ENCODE assay signal across 18 cellular contexts in the genomic region with DNA sequence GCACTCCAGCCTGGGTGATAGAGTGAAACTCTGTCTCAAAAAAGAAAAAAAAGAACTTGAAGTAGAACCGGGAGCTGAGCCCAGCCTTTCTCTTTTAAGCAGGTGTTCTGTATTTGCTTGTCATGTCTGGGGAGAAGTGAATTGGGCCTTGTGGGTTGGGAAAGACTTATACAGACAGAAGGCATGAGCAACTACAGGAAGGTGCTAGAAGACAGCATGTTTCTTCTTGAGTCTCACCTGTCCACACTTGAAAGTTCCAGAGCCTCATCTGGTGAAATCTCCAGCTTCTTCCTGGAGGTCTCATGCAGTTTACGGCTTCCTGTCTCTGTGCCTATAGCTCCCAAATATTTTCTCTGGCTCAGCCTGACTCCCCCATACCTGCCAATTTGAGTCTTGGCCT. TPM values are rescaled to one million over a fixed set of nuclear protein-coding genes. Genes with fewer than 3 reads are reported as not detected.
DNase-seq lines count a peak whose midpoint lies in the region; ATAC-seq, FAIRE-seq and TF ChIP-seq lines count a peak whose summit lies in the region.
"Had no signal": no experiment of that assay in that cellular context is flagged by ENCODE, and none has a peak within 500 bp of the region (broad histone marks: within the 10 kb centered on the region; RNA-seq: fewer than 3 reads in every experiment).

No MANE protein-coding gene starts in this region.

- H3K79me2 ChIP-seq in OCI-LY7 (ENCODE audit: insufficient read depth, low read depth, low read length): peaks cover 53% of the 10 kb centered on the region
- H3K79me2 ChIP-seq in astrocyte (ENCODE audit: insufficient read depth, low read length): peaks cover 55% of the 10 kb centered on the region

- no peak overlapping the region for H2AFZ ChIP-seq in OCI-LY7 (ENCODE audit: low read length)
- no peak overlapping the region for H2AFZ ChIP-seq in astrocyte (ENCODE audit: low read depth, low read length)

- H3K4me2 ChIP-seq in OCI-LY7 (ENCODE audit: low read length) (no peak overlapping the region), astrocyte (ENCODE audit: low read length) (no peak overlapping the region)

- H3K27ac Mint-ChIP-seq in activated CD8-positive, alpha-beta memory T cell treated with anti-CD3 and anti-CD28 coated beads, Interleukin-2, amount 10 ng/mL, durations not matched to agents 7 days and 5 days: peak overlapping the region; percentile 28
- H3K27ac Mint-ChIP-seq in astrocyte (ENCODE audit: unreplicated experiment) (no peak overlapping the region), nephron (no peak overlapping the region)

- DNase-seq in activated CD8-positive, alpha-beta memory T cell treated with anti-CD3 and anti-CD28 coated beads, Interleukin-2, amount 10 ng/mL, durations not matched to agents 7 days and 5 days: no peak
- DNase-seq in activated CD8-positive, alpha-beta memory T cell treated with anti-CD3 and anti-CD28 coated beads for 24 hours: no peak
- DNase-seq in OCI-LY7 (ENCODE audit: low spot score): no peak
- DNase-seq in astrocyte (ENCODE audit: low read depth): no peak
- DNase-seq in NCI-H1092 (lab: John Stamatoyannopoulos, UW): no peak
- no peak for DNase-seq in left cardiac atrium
- no peak for DNase-seq in NCI-H2081 (lab: John Stamatoyannopoulos, UW)
- DNase-seq: activated gamma-delta T cell treated with Interleukin-2 at 50 U/mL for 16 hours, body of pancreas, cortex of kidney, GOT3, NCI-H2029, SW 1271 had no signal

- no peak for ATAC-seq in activated CD8-positive, alpha-beta memory T cell treated with anti-CD3 and anti-CD28 coated beads, Interleukin-2, amount 10 ng/mL, durations not matched to agents 7 days and 5 days
- ATAC-seq in left cardiac atrium: no peak
- ATAC-seq: body of pancreas, gastroesophageal sphincter, left lobe of liver had no signal

- no peak overlapping the region for H3K9ac ChIP-seq in astrocyte (ENCODE audit: low read length)

- no peak for FAIRE-seq in astrocyte (lab: Jason Lieb, UNC)
- FAIRE-seq: GM18507 had no signal

- H3K4me1 Mint-ChIP-seq in activated CD8-positive, alpha-beta memory T cell treated with anti-CD3 and anti-CD28 coated beads, Interleukin-2, amount 10 ng/mL, durations not matched to agents 7 days and 5 days: peaks cover 20% of the 10 kb centered on the region
- H3K4me1 Mint-ChIP-seq in astrocyte (ENCODE audit: low read depth, unreplicated experiment) (peaks cover 1% of the 10 kb centered on the region), nephron (peaks cover 5% of the 10 kb centered on the region)

- no peaks in the 10 kb centered on the region for H3K9me3 Mint-ChIP-seq in activated CD8-positive, alpha-beta memory T cell treated with anti-CD3 and anti-CD28 coated beads, Interleukin-2, amount 10 ng/mL, durations not matched to agents 7 days and 5 days (ENCODE audit: low read depth)
- H3K9me3 Mint-ChIP-seq in astrocyte (ENCODE audit: unreplicated experiment) (no peaks in the 10 kb centered on the region), nephron (no peaks in the 10 kb centered on the region)

- no peak for TF ChIP-seq CTCF in OCI-LY7 (conservative IDR thresholded peaks at IDR 0.05; ENCODE audit: low read length)
- TF ChIP-seq CTCF in astrocyte (IDR thresholded peaks at IDR 0.05; ENCODE audit: insufficient read depth, low read depth, low read length): no peak
- no peak for TF ChIP-seq CTCF in nephron (IDR thresholded peaks at IDR 0.05; ENCODE audit: unreplicated experiment in 3 of 3)

- H3K36me3 Mint-ChIP-seq in activated CD8-positive, alpha-beta memory T cell treated with anti-CD3 and anti-CD28 coated beads, Interleukin-2, amount 10 ng/mL, durations not matched to agents 7 days and 5 days: peaks cover 24% of the 10 kb centered on the region
- peaks cover 4% of the 10 kb centered on the region for H3K36me3 Mint-ChIP-seq in astrocyte (ENCODE audit: low read depth, unreplicated experiment)
- peaks cover 18% of the 10 kb centered on the region for H3K36me3 Mint-ChIP-seq in nephron (ENCODE audit: low read depth)
- H3K36me3 Mint-ChIP-seq: IgD-negative memory B cell had no signal

- H3K9me3 ChIP-seq in OCI-LY7 (ENCODE audit: low read length) (no peaks in the 10 kb centered on the region), astrocyte (ENCODE audit: insufficient read depth, low read depth, low read length) (no peaks in the 10 kb centered on the region)
- H3K9me3 ChIP-seq: body of pancreas, gastroesophageal sphincter had no signal

- H3K27ac ChIP-seq in OCI-LY7 (ENCODE audit: low read depth, low read length, poor library complexity, severe bottlenecking) (no peak overlapping the region), astrocyte (ENCODE audit: low read depth, low read length) (no peak overlapping the region)
- H3K27ac ChIP-seq: body of pancreas, gastroesophageal sphincter had no signal

- TSS peak; percentile 56 for BruUV-seq in OCI-LY7 (replicated peaks; lab: Mats Ljungman, UMichigan)

- peaks cover 11% of the 10 kb centered on the region for H3K4me1 ChIP-seq in OCI-LY7 (ENCODE audit: insufficient read depth, low read length, poor library complexity, severe bottlenecking)
- peaks cover 7% of the 10 kb centered on the region for H3K4me1 ChIP-seq in astrocyte (ENCODE audit: insufficient read depth, low read length)

- no peak overlapping the region for H3K4me3 Mint-ChIP-seq in activated CD8-positive, alpha-beta memory T cell treated with anti-CD3 and anti-CD28 coated beads, Interleukin-2, amount 10 ng/mL, durations not matched to agents 7 days and 5 days
- H3K4me3 Mint-ChIP-seq in astrocyte (ENCODE audit: unreplicated experiment) (peak overlapping the region; percentile 62), nephron (peak overlapping the region; percentile 46 to 67 (median 55))

- intact Hi-C loops in OCI-LY7 (cut with micrococcal nuclease; ENCODE audit: unreplicated experiment): no loop called here
- intact Hi-C loops in left cardiac atrium (cut with DNase I): no loop called here

- H3K4me3 ChIP-seq in OCI-LY7 (ENCODE audit: low read depth, low read length, poor library complexity, severe bottlenecking) (no peak overlapping the region), astrocyte (ENCODE audit: insufficient read depth, low read depth, low read length) (no peak overlapping the region)
- H3K4me3 ChIP-seq: body of pancreas, gastroesophageal sphincter had no signal

- no peaks in the 10 kb centered on the region for H3K27me3 Mint-ChIP-seq in activated CD8-positive, alpha-beta memory T cell treated with anti-CD3 and anti-CD28 coated beads, Interleukin-2, amount 10 ng/mL, durations not matched to agents 7 days and 5 days
- H3K27me3 Mint-ChIP-seq in astrocyte (ENCODE audit: low read depth, unreplicated experiment) (no peaks in the 10 kb centered on the region), nephron (ENCODE audit: low read depth) (no peaks in the 10 kb centered on the region)
- H3K27me3 Mint-ChIP-seq: IgD-negative memory B cell had no signal

- H3K36me3 ChIP-seq in OCI-LY7 (ENCODE audit: insufficient read depth, low read length) (peaks cover 60% of the 10 kb centered on the region), astrocyte (ENCODE audit: insufficient read depth, low read length) (peaks cover 6% of the 10 kb centered on the region)

- no peaks in the 10 kb centered on the region for H3K27me3 ChIP-seq in astrocyte (ENCODE audit: insufficient read depth, low read length)
- H3K27me3 ChIP-seq: body of pancreas, gastroesophageal sphincter had no signal

- H4K20me1 ChIP-seq in OCI-LY7 (ENCODE audit: insufficient read depth, low read length) (peaks cover 9% of the 10 kb centered on the region; the same call in 1 of the 2 replicates), astrocyte (ENCODE audit: insufficient read depth, low read length) (peaks cover 55% of the 10 kb centered on the region)

- CTCF ChIA-PET in activated CD8-positive, alpha-beta memory T cell treated with anti-CD3 and anti-CD28 coated beads, Interleukin-2, amount 10 ng/mL, durations not matched to agents 7 days and 5 days (lab: Charles Lee): interaction anchor here (1.1 kb wide), 1 partner anchor 28 kb away, joined by 3 read pairs; no protein-coding TSS in a partner anchor
- CTCF ChIA-PET in OCI-LY7 (lab: Charles Lee; ENCODE audit: unreplicated experiment): interaction anchor here (0.5 kb wide), 1 partner anchor 191 kb away, joined by 3 read pairs; no protein-coding TSS in a partner anchor

- POLR2A ChIA-PET in OCI-LY7 (lab: Charles Lee): interaction anchor here (0.7 kb wide), 1 partner anchor 9 kb away, joined by 3 read pairs; no protein-coding TSS in a partner anchor

- no peaks in the 10 kb centered on the region for H3K9me2 ChIP-seq in OCI-LY7 (ENCODE audit: insufficient read depth, low read length)

RNA-seq across cellular contexts. Expression of gene PGAM5, which starts 2.5 kb away (rescaled TPM):
- 10 to 100 TPM; 59.6 to 70.1 TPM for total RNA-seq in activated CD8-positive, alpha-beta memory T cell treated with anti-CD3 and anti-CD28 coated beads, Interleukin-2, amount 10 ng/mL, durations not matched to agents 7 days and 5 days
- 94.9 and 97.2 TPM in 2 replicates for total RNA-seq in OCI-LY7 (2014; rRNA removed; shearing (Covaris generic))
- total RNA-seq in OCI-LY7 (2022) (86.5 and 95.6 TPM in 2 replicates), astrocyte (33.3 and 43.4 TPM in 2 replicates), left cardiac atrium (10 to 100 TPM; 22.6 to 25.2 TPM)

RNA-seq across cellular contexts. Expression of gene PXMP2, which starts 25.7 kb away (rescaled TPM):
- 10 to 100 TPM; 23.3 to 26.0 TPM for total RNA-seq in activated CD8-positive, alpha-beta memory T cell treated with anti-CD3 and anti-CD28 coated beads, Interleukin-2, amount 10 ng/mL, durations not matched to agents 7 days and 5 days
- total RNA-seq in OCI-LY7 (2014; rRNA removed; shearing (Covaris generic)): 97.3 and 103 TPM in 2 replicates
- 58.1 and 62.4 TPM in 2 replicates for total RNA-seq in OCI-LY7 (2022)
- total RNA-seq in astrocyte: 8.1 and 9.0 TPM in 2 replicates
- 10 to 100 TPM; 27.2 to 32.7 TPM for total RNA-seq in left cardiac atrium

RNA-seq across cellular contexts. Expression of gene POLE, which starts 26.0 kb away (rescaled TPM):
- total RNA-seq in activated CD8-positive, alpha-beta memory T cell treated with anti-CD3 and anti-CD28 coated beads, Interleukin-2, amount 10 ng/mL, durations not matched to agents 7 days and 5 days: 100 to 1,000 TPM; 170 to 221 TPM
- 157 and 159 TPM in 2 replicates for total RNA-seq in OCI-LY7 (2014; rRNA removed; shearing (Covaris generic))
- 230 and 255 TPM in 2 replicates for total RNA-seq in OCI-LY7 (2022)
- total RNA-seq in astrocyte: 11.9 and 15.4 TPM in 2 replicates
- 10 to 100 TPM in 1 of 2 donors, 1 to 10 TPM in 1; 9.3 to 12.1 TPM for total RNA-seq in left cardiac atrium

RNA-seq across cellular contexts. Expression of gene ANKLE2, which starts 48.5 kb away (rescaled TPM):
- total RNA-seq in activated CD8-positive, alpha-beta memory T cell treated with anti-CD3 and anti-CD28 coated beads, Interleukin-2, amount 10 ng/mL, durations not matched to agents 7 days and 5 days: 100 to 1,000 TPM; 105 to 106 TPM
- 88.0 and 95.4 TPM in 2 replicates for total RNA-seq in OCI-LY7 (2014; rRNA removed; shearing (Covaris generic))
- total RNA-seq in OCI-LY7 (2022) (113 and 121 TPM in 2 replicates), astrocyte (123 and 140 TPM in 2 replicates), left cardiac atrium (10 to 100 TPM; 21.1 to 34.1 TPM)
